23 cellular contexts compared by ENCODE assay signal in genomic region chr4:171246948-171247347, GRCh38.
"Had no signal": no experiment of that assay in that cellular context is flagged by ENCODE, and none has a peak within 500 bp of the region (broad histone marks: within the 10 kb centered on the region; RNA-seq: fewer than 3 reads in every experiment).

No MANE protein-coding gene starts in this region.

- DNase-seq: immature natural killer cell; left ventricle myocardium inferior; mesendoderm; naive B cell; natural killer cell; nephron progenitor cell; ovary; posterior cingulate gyrus; retina; right cardiac atrium; spleen; stimulated activated CD4-positive, alpha-beta T cell treated with anti-CD3 and anti-CD28 coated beads, Interleukin-4, amount 100 ng/mL, for 24 hours; stimulated activated naive CD4-positive, alpha-beta T cell; uterus had no signal

- H3K36me3 ChIP-seq: left ventricle myocardium inferior, neural progenitor cell, ovary, prostate gland, spleen, suprapubic skin, thoracic aorta, tibial nerve, uterus had no signal

- H3K9me3 ChIP-seq: ovary, prostate gland, suprapubic skin, thoracic aorta, tibial nerve, uterus had no signal

- H3K4me3 ChIP-seq: hepatocyte, left ventricle myocardium inferior, lung, neural progenitor cell, ovary, prostate gland, skin epidermis, spleen, suprapubic skin, thoracic aorta, tibial nerve, uterus had no signal

- H3K27ac ChIP-seq: hepatocyte, left ventricle myocardium inferior, neural progenitor cell, ovary, prostate gland, skin epidermis, spleen, suprapubic skin, thoracic aorta, tibial nerve, uterus had no signal

- FAIRE-seq: islet of Langerhans had no signal

- H3K4me1 ChIP-seq: left ventricle myocardium inferior, neural progenitor cell, prostate gland, spleen, suprapubic skin, tibial nerve, uterus had no signal

- H3K9ac ChIP-seq: neural progenitor cell had no signal
